Comparison of ENCODE assay signal across 8 cellular contexts in genomic region chr12:69359531-69360347, GRCh38. TPM values are rescaled to one million over a fixed set of nuclear protein-coding genes. Genes with fewer than 3 reads are reported as not detected.
DNase-seq lines count a peak whose midpoint lies in the region; ATAC-seq and TF ChIP-seq lines count a peak whose summit lies in the region.

TSS of gene YEATS4 (plus strand) at chr12:69359743. CDS start at chr12:69359973, 230 bp downstream.

- H3K36me3 ChIP-seq in MG63, result peaks cover 16% of the 10 kb centered on the region
- H3K36me3 ChIP-seq in neuron (ENCODE audit: insufficient read depth, low read length), result peaks cover 18% of the 10 kb centered on the region
- H3K36me3 ChIP-seq in subcutaneous abdominal adipose tissue (ENCODE audit: control insufficient read depth in 5 of 5, insufficient read depth in 5 of 5, low read length in 5 of 5), result peaks cover 0 to 5% (median 0%) of the 10 kb centered on the region in 5 donors

- H3K4me1 ChIP-seq in H9 (ENCODE audit: insufficient read depth, low read length) (no peaks in the 10 kb centered on the region), foreskin keratinocyte (peaks cover 5% of the 10 kb centered on the region), neuron (ENCODE audit: insufficient read depth, low read length) (peaks cover 6% of the 10 kb centered on the region), subcutaneous abdominal adipose tissue (ENCODE audit: control insufficient read depth in 5 of 5, insufficient read depth in 5 of 5, low read length in 5 of 5) (peaks cover 5 to 17% (median 14%) of the 10 kb centered on the region in 5 donors)

- H3K27ac Mint-ChIP-seq in H9, result peak within 1 kb of the TSS; percentile 86 to 99 (median 89)

- H3K14ac ChIP-seq in H9 (ENCODE audit: insufficient read depth, low read length), result peak within 1 kb of the TSS; percentile 99

- peak within 1 kb of the TSS; percentile 91 for H2BK120ac ChIP-seq in H9 (ENCODE audit: low read depth, low read length, poor library complexity, severe bottlenecking)

- no peak within 1 kb of the TSS for H2BK20ac ChIP-seq in H9 (ENCODE audit: low read depth, low read length, poor library complexity, severe bottlenecking)

- H2AK5ac ChIP-seq in H9 (ENCODE audit: insufficient read length, low read length), result no peak within 1 kb of the TSS

- no peak within 1 kb of the TSS for H3T11ph ChIP-seq in H9 (ENCODE audit: low read length)

- H2AFZ ChIP-seq in H9 (ENCODE audit: low read length) (no peak within 1 kb of the TSS), neuron (ENCODE audit: low read depth, low read length) (peak within 1 kb of the TSS; percentile 90)

- no peaks in the 10 kb centered on the region for H3K27me3 Mint-ChIP-seq in H9 (ENCODE audit: low read depth)

- no peaks in the 10 kb centered on the region for H3K9me3 ChIP-seq in H9 (ENCODE audit: control insufficient read depth, low read depth, low read length)
- H3K9me3 ChIP-seq in MG63, result no peaks in the 10 kb centered on the region
- no peaks in the 10 kb centered on the region for H3K9me3 ChIP-seq in neuron (ENCODE audit: low read length)
- no peaks in the 10 kb centered on the region for H3K9me3 ChIP-seq in subcutaneous abdominal adipose tissue (ENCODE audit: control insufficient read depth in 5 of 5, low read length in 5 of 5)

- DNase-seq in ELR (ENCODE audit: low read depth), result peak; percentile 95
- peak; percentile 91 for DNase-seq in H9
- DNase-seq in MG63, result peak; percentile 93
- DNase-seq in SIG-M5 (lab: John Stamatoyannopoulos, UW), result peak; percentile 83
- peak; percentile 77 for DNase-seq in activated gamma-delta T cell treated with Interleukin-2 at 50 U/mL for 16 hours
- DNase-seq in foreskin keratinocyte, result peak; percentile 85 to 89

- H3K4me3 ChIP-seq in MG63, result peak within 1 kb of the TSS; percentile 92
- H3K4me3 ChIP-seq in neuron (ENCODE audit: low read length), result peak within 1 kb of the TSS; percentile 89
- H3K4me3 ChIP-seq in subcutaneous abdominal adipose tissue (ENCODE audit: low read depth in 1 of 5, low read length in 5 of 5), result peak within 1 kb of the TSS; percentile 83 to 95 (median 89)

- H2BK12ac ChIP-seq in H9 (ENCODE audit: insufficient read length, low read depth, low read length), result no peak within 1 kb of the TSS

- H3K23me2 ChIP-seq in H9 (ENCODE audit: insufficient read length, low read depth, low read length, poor library complexity, severe bottlenecking), result no peaks in the 10 kb centered on the region

- peak within 1 kb of the TSS; percentile 86; the same call in 1 of the 2 replicates for H3K4ac ChIP-seq in H9 (ENCODE audit: low read depth, low read length)

- peaks cover 10 to 25% (median 19%) of the 10 kb centered on the region in 3 experiments; a peak in 6 of 7 replicates for H3K36me3 Mint-ChIP-seq in H9 (ENCODE audit: insufficient read depth in 1 of 3, low read depth in 3 of 3)

- H4K8ac ChIP-seq in H9 (replicated peaks; ENCODE audit: insufficient read length, low read depth, low read length), result no peak within 1 kb of the TSS

- no peak for TF ChIP-seq CTCF in H9 (conservative IDR thresholded peaks at IDR 0.05)
- TF ChIP-seq CTCF in foreskin keratinocyte (conservative IDR thresholded peaks at IDR 0.05), result no peak

- ATAC-seq in foreskin keratinocyte, result peak; percentile 88

- H3K18ac ChIP-seq in H9 (ENCODE audit: insufficient read length, low read depth, low read length), result peak within 1 kb of the TSS; percentile 99

- H4K91ac ChIP-seq in H9 (ENCODE audit: insufficient read length, low read depth, low read length), result peak within 1 kb of the TSS; percentile 83

- peak within 1 kb of the TSS; percentile 57 for H3K4me2 ChIP-seq in H9 (ENCODE audit: insufficient read depth, insufficient read length, low read length)

- no peaks in the 10 kb centered on the region for H4K20me1 ChIP-seq in H9 (ENCODE audit: control insufficient read depth, insufficient read depth, insufficient read length)

- peak within 1 kb of the TSS; percentile 64 for H4K5ac ChIP-seq in H9 (ENCODE audit: insufficient read length, low read depth, low read length)

- H3K79me2 ChIP-seq in H9 (ENCODE audit: insufficient read depth, low read length), result no peaks in the 10 kb centered on the region; the same call in 1 of the 2 replicates

- H3K4me1 Mint-ChIP-seq in H9, result peaks cover 8 to 20% of the 10 kb centered on the region in 2 experiments

- peaks cover 6% of the 10 kb centered on the region for H3K79me1 ChIP-seq in H9 (ENCODE audit: insufficient read depth, low read depth, low read length, poor library complexity, severe bottlenecking)

- no CpG with 5 or more reads among the region's 70 CpGs for WGBS in H9 (ENCODE audit: extremely low coverage, insufficient read length, low lambda C conversion rate)

- H3K27ac ChIP-seq in H9 (ENCODE audit: insufficient read length, low read depth, low read length) (peak within 1 kb of the TSS; percentile 1), foreskin keratinocyte (peak within 1 kb of the TSS; percentile 97), subcutaneous abdominal adipose tissue (ENCODE audit: low read depth, low read length) (peak within 1 kb of the TSS; percentile 90)

- H3K23ac ChIP-seq in H9 (ENCODE audit: insufficient read length, low read depth, low read length), result no peak within 1 kb of the TSS

- H3K9me3 Mint-ChIP-seq in H9, result no peaks in the 10 kb centered on the region; a peak in 1 of 5 replicates

- H3K9ac ChIP-seq in H9 (ENCODE audit: extremely low read depth, insufficient read length, low read length) (peak within 1 kb of the TSS; percentile 80), subcutaneous abdominal adipose tissue (ENCODE audit: low read length in 5 of 5) (peak within 1 kb of the TSS; percentile 52 to 93 (median 83))

- H3K56ac ChIP-seq in H9 (ENCODE audit: insufficient read length, low read depth, low read length), result peak within 1 kb of the TSS; percentile 18

- H3K27me3 ChIP-seq in H9 (ENCODE audit: insufficient read depth, low read length) (no peaks in the 10 kb centered on the region), MG63 (no peaks in the 10 kb centered on the region), foreskin keratinocyte (no peaks in the 10 kb centered on the region), neuron (ENCODE audit: insufficient read depth, low read length) (no peaks in the 10 kb centered on the region), subcutaneous abdominal adipose tissue (ENCODE audit: control insufficient read depth in 5 of 5, insufficient read depth in 4 of 5, low read length in 5 of 5) (no peaks in the 10 kb centered on the region)

- peak within 1 kb of the TSS; percentile 88 to 90 for H3K4me3 Mint-ChIP-seq in H9

- no peak within 1 kb of the TSS for H2BK15ac ChIP-seq in H9 (ENCODE audit: low read depth, low read length)

- no peak within 1 kb of the TSS for H2BK5ac ChIP-seq in H9 (ENCODE audit: insufficient read length, low read length)

RNA-seq across cellular contexts. Expression of gene YEATS4, which starts in this region (rescaled TPM):
- 35.6 and 37.7 TPM in 2 replicates for total RNA-seq in H9 (2021)
- total RNA-seq in MG63 (2014; rRNA removed; shearing (Covaris generic); ENCODE audit: low replicate concordance), result 32.3 and 75.0 TPM in 2 replicates
- total RNA-seq in foreskin keratinocyte, result 28.0 and 28.1 TPM in 2 replicates
- polyA plus RNA-seq in foreskin keratinocyte, result 21.9 and 25.1 TPM in 2 replicates

Comparison
In these comparisons a context has a peak if more than half of its experiments do, and no peak if none do; other contexts are left out.
1. Peak in every context shown above with its lines: DNase-seq, ATAC-seq, H3K4me3 ChIP-seq and H3K27ac ChIP-seq.
2. H3K27ac ChIP-seq: peak in every context shown above with its lines; median percentile 97 in foreskin keratinocyte; 90 in subcutaneous abdominal adipose tissue; 1 in H9.